1 cellular context compared by ENCODE assay signal in genomic region chr11:894575-895201, GRCh38.
TF ChIP-seq lines count a peak whose summit lies in the region.

No MANE protein-coding gene starts in this region.

TF ChIP-seq in HCT116, 20 proteins besides CTCF, POLR2A, EP300 and RAD21 (continued from another document):
- TF ChIP-seq, protein P1, sequence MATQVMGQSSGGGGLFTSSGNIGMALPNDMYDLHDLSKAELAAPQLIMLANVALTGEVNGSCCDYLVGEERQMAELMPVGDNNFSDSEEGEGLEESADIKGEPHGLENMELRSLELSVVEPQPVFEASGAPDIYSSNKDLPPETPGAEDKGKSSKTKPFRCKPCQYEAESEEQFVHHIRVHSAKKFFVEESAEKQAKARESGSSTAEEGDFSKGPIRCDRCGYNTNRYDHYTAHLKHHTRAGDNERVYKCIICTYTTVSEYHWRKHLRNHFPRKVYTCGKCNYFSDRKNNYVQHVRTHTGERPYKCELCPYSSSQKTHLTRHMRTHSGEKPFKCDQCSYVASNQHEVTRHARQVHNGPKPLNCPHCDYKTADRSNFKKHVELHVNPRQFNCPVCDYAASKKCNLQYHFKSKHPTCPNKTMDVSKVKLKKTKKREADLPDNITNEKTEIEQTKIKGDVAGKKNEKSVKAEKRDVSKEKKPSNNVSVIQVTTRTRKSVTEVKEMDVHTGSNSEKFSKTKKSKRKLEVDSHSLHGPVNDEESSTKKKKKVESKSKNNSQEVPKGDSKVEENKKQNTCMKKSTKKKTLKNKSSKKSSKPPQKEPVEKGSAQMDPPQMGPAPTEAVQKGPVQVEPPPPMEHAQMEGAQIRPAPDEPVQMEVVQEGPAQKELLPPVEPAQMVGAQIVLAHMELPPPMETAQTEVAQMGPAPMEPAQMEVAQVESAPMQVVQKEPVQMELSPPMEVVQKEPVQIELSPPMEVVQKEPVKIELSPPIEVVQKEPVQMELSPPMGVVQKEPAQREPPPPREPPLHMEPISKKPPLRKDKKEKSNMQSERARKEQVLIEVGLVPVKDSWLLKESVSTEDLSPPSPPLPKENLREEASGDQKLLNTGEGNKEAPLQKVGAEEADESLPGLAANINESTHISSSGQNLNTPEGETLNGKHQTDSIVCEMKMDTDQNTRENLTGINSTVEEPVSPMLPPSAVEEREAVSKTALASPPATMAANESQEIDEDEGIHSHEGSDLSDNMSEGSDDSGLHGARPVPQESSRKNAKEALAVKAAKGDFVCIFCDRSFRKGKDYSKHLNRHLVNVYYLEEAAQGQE (IDR thresholded peaks at IDR 0.05; ENCODE audit: low read depth): no peak
